In the genomic region with DNA sequence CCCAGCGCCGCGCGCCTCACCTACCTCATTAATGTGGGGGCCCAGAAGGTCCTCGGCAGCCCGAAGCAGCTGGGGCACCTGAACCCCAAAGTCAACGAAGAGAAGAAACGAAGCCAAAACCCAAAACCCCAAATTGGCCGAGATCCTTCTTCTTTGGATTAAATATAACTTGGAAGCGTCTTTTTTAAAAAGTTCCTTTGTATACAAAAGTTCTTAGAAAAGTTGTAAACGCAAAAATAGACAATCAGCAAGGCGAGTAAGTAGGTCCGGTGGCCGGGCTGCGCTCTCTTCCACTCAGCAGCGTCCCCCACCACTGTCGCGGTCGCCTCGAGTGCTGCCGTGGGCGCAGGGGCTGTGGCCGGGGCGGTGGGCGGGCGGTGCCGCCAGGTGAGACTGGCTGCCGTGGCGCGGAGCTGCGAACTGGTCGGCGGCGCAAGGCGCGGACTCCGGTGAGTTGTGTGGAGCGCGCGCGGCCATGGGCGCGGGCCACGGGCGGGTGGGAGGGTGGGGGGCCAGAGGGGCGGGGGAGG, we compare ENCODE assay signal across 8 cellular contexts. TPM values are rescaled to one million over a fixed set of nuclear protein-coding genes. Genes with fewer than 3 reads are reported as not detected.
A peak's percentile ranks its signal among the peaks of the same experiment; 100 is the strongest.
DNase-seq lines count a peak whose midpoint lies in the region; ATAC-seq and TF ChIP-seq lines count a peak whose summit lies in the region.

No MANE protein-coding gene starts in this region.

- H3K27ac ChIP-seq in HUES64 (ENCODE audit: low read depth, low read length) (no peak overlapping the region), Karpas-422 (ENCODE audit: low read length) (no peak overlapping the region)

- no peak for TF ChIP-seq CTCF in Caco-2 (IDR thresholded peaks at IDR 0.05; ENCODE audit: insufficient read depth in 1 of 2, low read depth in 1 of 2, low read length in 1 of 2, severe bottlenecking in 1 of 2, unreplicated experiment in 1 of 2)

- H3K4me3 ChIP-seq in Caco-2 (ENCODE audit: low read depth, low read length) (peak overlapping the region; percentile 75), HUES64 (ENCODE audit: low read length) (peak overlapping the region; percentile 57), mucosa of stomach (ENCODE audit: low read length) (peak overlapping the region; percentile 42), Karpas-422 (ENCODE audit: low read length) (no peak overlapping the region)

- intact Hi-C loops in Caco-2 (cut with micrococcal nuclease; ENCODE audit: unreplicated experiment) = loop anchor here (1.0 to 10.0 kb wide), 6 partner anchors 28 to 1276 kb away; no protein-coding TSS in a partner anchor

- H3K9me3 Mint-ChIP-seq in Caco-2 (ENCODE audit: unreplicated experiment) = no peaks in the 10 kb centered on the region
- H3K9me3 Mint-ChIP-seq in central memory CD8-positive, alpha-beta T cell = no peaks in the 10 kb centered on the region

- no peaks in the 10 kb centered on the region for H3K27me3 ChIP-seq in Caco-2 (replicated peaks; ENCODE audit: control insufficient read depth, insufficient read depth, low read length)
- peaks cover 67% of the 10 kb centered on the region for H3K27me3 ChIP-seq in HUES64 (ENCODE audit: insufficient read depth, low read length)
- H3K27me3 ChIP-seq in mucosa of stomach (ENCODE audit: control insufficient read depth, insufficient read depth, low read length) = no peaks in the 10 kb centered on the region
- no peaks in the 10 kb centered on the region for H3K27me3 ChIP-seq in Karpas-422 (ENCODE audit: low read length)

- H3K4me1 ChIP-seq in Caco-2 (peaks cover 12% of the 10 kb centered on the region), HUES64 (ENCODE audit: insufficient read depth, low read length) (peaks cover 11% of the 10 kb centered on the region), mucosa of stomach (ENCODE audit: control insufficient read depth, insufficient read depth, low read length) (peaks cover 16% of the 10 kb centered on the region), Karpas-422 (ENCODE audit: low read length) (no peaks in the 10 kb centered on the region)

- H3K79me2 ChIP-seq in Karpas-422 (ENCODE audit: low read length) = no peaks in the 10 kb centered on the region

- POLR2A ChIA-PET in Caco-2 (lab: Charles Lee) = interaction anchor here (0.6 to 1.8 kb wide), 3 partner anchors 15 to 802 kb away, joined by 3 to 5 read pairs (median 4); no protein-coding TSS in a partner anchor

- no peaks in the 10 kb centered on the region for H3K9me3 ChIP-seq in Caco-2
- no peaks in the 10 kb centered on the region for H3K9me3 ChIP-seq in HUES64 (ENCODE audit: insufficient read depth, low read depth, low read length)
- H3K9me3 ChIP-seq in mucosa of stomach (ENCODE audit: control insufficient read depth, low read length) = no peaks in the 10 kb centered on the region
- H3K9me3 ChIP-seq in Karpas-422 (ENCODE audit: low read length) = no peaks in the 10 kb centered on the region

- H3K27ac Mint-ChIP-seq in Caco-2 (ENCODE audit: unreplicated experiment) = peak overlapping the region; percentile 87
- no peak overlapping the region for H3K27ac Mint-ChIP-seq in central memory CD8-positive, alpha-beta T cell (ENCODE audit: low read depth)

- H3K4me3 Mint-ChIP-seq in Caco-2 (ENCODE audit: unreplicated experiment) = peak overlapping the region; percentile 79
- H3K4me3 Mint-ChIP-seq in central memory CD8-positive, alpha-beta T cell = peak overlapping the region; percentile 67

- no peak overlapping the region for H2AFZ ChIP-seq in Karpas-422 (ENCODE audit: low read length)

- DNase-seq in Caco-2 (no peak), Karpas-422 (no peak), NCI-H446 (lab: John Stamatoyannopoulos, UW) (no peak)
- no peak for DNase-seq in central memory CD8-positive, alpha-beta T cell (ENCODE audit: low spot score in 2 of 2)
- no peak for DNase-seq in central memory CD4-positive, alpha-beta T cell

- CTCF ChIA-PET in Caco-2 (lab: Charles Lee) = interaction anchor here (0.6 to 1.5 kb wide), 3 partner anchors 67 to 927 kb away, joined by 3 to 5 read pairs (median 4); no protein-coding TSS in a partner anchor

- BruUV-seq in Caco-2 (replicated peaks; lab: Mats Ljungman, UMichigan) = TSS peak; percentile 26

- H3K36me3 Mint-ChIP-seq in Caco-2 (ENCODE audit: insufficient read depth, unreplicated experiment) = peaks cover 24% of the 10 kb centered on the region
- H3K36me3 Mint-ChIP-seq in central memory CD8-positive, alpha-beta T cell (ENCODE audit: insufficient read depth) = peaks cover 4% of the 10 kb centered on the region

- no peak overlapping the region for H3K4me2 ChIP-seq in Karpas-422 (ENCODE audit: low read depth, low read length, poor library complexity, severe bottlenecking)

- peaks cover 7% of the 10 kb centered on the region for H3K4me1 Mint-ChIP-seq in Caco-2 (ENCODE audit: low read depth, unreplicated experiment)
- peaks cover 9% of the 10 kb centered on the region for H3K4me1 Mint-ChIP-seq in central memory CD8-positive, alpha-beta T cell

- H3K9me2 ChIP-seq in Karpas-422 (replicated peaks; ENCODE audit: insufficient read depth, low read length) = no peaks in the 10 kb centered on the region

- H3K36me3 ChIP-seq in Caco-2 (ENCODE audit: control insufficient read depth, insufficient read depth, low read length) = no peaks in the 10 kb centered on the region
- H3K36me3 ChIP-seq in HUES64 (ENCODE audit: insufficient read depth, low read length) = peaks cover 7% of the 10 kb centered on the region; the same call in 1 of the 2 replicates
- H3K36me3 ChIP-seq in mucosa of stomach (ENCODE audit: control insufficient read depth, insufficient read depth, low read length) = peaks cover 26% of the 10 kb centered on the region
- H3K36me3 ChIP-seq in Karpas-422 (ENCODE audit: insufficient read depth, low read length) = no peaks in the 10 kb centered on the region

- peak; percentile 37 for ATAC-seq in GM21515 (IDR thresholded peaks at IDR 0.05; ENCODE audit: unreplicated experiment)
- ATAC-seq in central memory CD8-positive, alpha-beta T cell (replicated peaks; ENCODE audit: extremely low read depth, poor library complexity, severe bottlenecking) = no peak

- under 1% methylated on average over 36 of the region's 46 CpGs for WGBS in HUES64

- H4K20me1 ChIP-seq in Karpas-422 (ENCODE audit: insufficient read depth, low read depth, low read length) = no peaks in the 10 kb centered on the region

- H3K9ac ChIP-seq in HUES64 (ENCODE audit: low read depth, low read length) (peak overlapping the region; percentile 34), mucosa of stomach (ENCODE audit: low read length) (peak overlapping the region; percentile 96), Karpas-422 (ENCODE audit: low read length) (no peak overlapping the region)

- H3K27me3 Mint-ChIP-seq in Caco-2 (ENCODE audit: insufficient read depth, unreplicated experiment) = no peaks in the 10 kb centered on the region
- H3K27me3 Mint-ChIP-seq in central memory CD8-positive, alpha-beta T cell = peaks cover 64% of the 10 kb centered on the region

RNA-seq across cellular contexts. Expression of a gene that starts 0.4 kb away (rescaled TPM):
- total RNA-seq in Caco-2 (2022) = 4.9 and 7.2 TPM in 2 replicates
- 1.5 TPM for polyA plus RNA-seq in HUES64 (2013, experiment 1 of 2)
- 1.7 TPM for polyA plus RNA-seq in HUES64 (2013, experiment 2 of 2)
- not detected in 2 replicates for total RNA-seq in Karpas-422 (2014; rRNA removed; shearing (Covaris generic); ENCODE audit: low replicate concordance)
